Comparison of ENCODE assay signal across 1 cellular context in the genomic region with DNA sequence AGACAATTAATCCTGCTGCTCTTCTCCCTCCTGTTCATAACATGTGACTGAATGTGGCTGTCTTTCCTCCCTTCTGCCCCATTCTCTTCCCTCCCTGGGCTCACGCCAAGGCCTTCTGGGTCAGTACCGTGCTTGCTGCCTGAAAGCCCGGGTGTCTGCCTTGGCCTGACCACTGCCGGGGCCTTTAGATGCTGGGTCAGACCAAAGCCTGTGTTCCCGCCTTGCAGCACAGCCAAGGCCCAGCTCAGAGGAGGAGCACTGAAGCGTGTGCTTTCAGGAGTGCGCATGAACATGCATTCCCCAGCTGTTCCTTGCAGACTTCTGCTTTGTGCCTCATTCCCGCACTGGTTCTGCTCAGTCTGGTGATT.
A peak's percentile ranks its signal among the peaks of the same experiment; 100 is the strongest.
TF ChIP-seq lines count a peak whose summit lies in the region.

No MANE protein-coding gene starts in this region.

TF ChIP-seq in K562, 482 proteins besides CTCF, POLR2A, EP300 and RAD21 (continued from another document and continues in another):
- no peak for TF ChIP-seq SIRT6 (IDR thresholded peaks at IDR 0.05; ENCODE audit: low read depth, low read length)
- TF ChIP-seq FOXK1 (CRISPR knock-in tag; IDR thresholded peaks at IDR 0.05; ENCODE audit: borderline replicate concordance), result no peak
- TF ChIP-seq ZNF12 (CRISPR knock-in tag; IDR thresholded peaks at IDR 0.05), result no peak
- TF ChIP-seq L3MBTL2 (IDR thresholded peaks at IDR 0.05), result 0 out of 2 replicates have a peak, but pooled peaks have one; percentile 20
- no peak for TF ChIP-seq THAP7 (CRISPR knock-in tag; IDR thresholded peaks at IDR 0.05)
- TF ChIP-seq, protein P1, sequence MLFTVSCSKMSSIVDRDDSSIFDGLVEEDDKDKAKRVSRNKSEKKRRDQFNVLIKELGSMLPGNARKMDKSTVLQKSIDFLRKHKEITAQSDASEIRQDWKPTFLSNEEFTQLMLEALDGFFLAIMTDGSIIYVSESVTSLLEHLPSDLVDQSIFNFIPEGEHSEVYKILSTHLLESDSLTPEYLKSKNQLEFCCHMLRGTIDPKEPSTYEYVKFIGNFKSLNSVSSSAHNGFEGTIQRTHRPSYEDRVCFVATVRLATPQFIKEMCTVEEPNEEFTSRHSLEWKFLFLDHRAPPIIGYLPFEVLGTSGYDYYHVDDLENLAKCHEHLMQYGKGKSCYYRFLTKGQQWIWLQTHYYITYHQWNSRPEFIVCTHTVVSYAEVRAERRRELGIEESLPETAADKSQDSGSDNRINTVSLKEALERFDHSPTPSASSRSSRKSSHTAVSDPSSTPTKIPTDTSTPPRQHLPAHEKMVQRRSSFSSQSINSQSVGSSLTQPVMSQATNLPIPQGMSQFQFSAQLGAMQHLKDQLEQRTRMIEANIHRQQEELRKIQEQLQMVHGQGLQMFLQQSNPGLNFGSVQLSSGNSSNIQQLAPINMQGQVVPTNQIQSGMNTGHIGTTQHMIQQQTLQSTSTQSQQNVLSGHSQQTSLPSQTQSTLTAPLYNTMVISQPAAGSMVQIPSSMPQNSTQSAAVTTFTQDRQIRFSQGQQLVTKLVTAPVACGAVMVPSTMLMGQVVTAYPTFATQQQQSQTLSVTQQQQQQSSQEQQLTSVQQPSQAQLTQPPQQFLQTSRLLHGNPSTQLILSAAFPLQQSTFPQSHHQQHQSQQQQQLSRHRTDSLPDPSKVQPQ (CRISPR knock-in tag; IDR thresholded peaks at IDR 0.05; ENCODE audit: borderline replicate concordance), result no peak
- no peak for TF ChIP-seq HNRNPK (IDR thresholded peaks at IDR 0.05; ENCODE audit: low read depth, low read length, poor library complexity, severe bottlenecking)
- no peak for TF ChIP-seq ZFPM2 (CRISPR knock-in tag; IDR thresholded peaks at IDR 0.05)
- no peak for TF ChIP-seq ATF4 (CRISPR knock-in tag; IDR thresholded peaks at IDR 0.05)
- TF ChIP-seq, protein P2, sequence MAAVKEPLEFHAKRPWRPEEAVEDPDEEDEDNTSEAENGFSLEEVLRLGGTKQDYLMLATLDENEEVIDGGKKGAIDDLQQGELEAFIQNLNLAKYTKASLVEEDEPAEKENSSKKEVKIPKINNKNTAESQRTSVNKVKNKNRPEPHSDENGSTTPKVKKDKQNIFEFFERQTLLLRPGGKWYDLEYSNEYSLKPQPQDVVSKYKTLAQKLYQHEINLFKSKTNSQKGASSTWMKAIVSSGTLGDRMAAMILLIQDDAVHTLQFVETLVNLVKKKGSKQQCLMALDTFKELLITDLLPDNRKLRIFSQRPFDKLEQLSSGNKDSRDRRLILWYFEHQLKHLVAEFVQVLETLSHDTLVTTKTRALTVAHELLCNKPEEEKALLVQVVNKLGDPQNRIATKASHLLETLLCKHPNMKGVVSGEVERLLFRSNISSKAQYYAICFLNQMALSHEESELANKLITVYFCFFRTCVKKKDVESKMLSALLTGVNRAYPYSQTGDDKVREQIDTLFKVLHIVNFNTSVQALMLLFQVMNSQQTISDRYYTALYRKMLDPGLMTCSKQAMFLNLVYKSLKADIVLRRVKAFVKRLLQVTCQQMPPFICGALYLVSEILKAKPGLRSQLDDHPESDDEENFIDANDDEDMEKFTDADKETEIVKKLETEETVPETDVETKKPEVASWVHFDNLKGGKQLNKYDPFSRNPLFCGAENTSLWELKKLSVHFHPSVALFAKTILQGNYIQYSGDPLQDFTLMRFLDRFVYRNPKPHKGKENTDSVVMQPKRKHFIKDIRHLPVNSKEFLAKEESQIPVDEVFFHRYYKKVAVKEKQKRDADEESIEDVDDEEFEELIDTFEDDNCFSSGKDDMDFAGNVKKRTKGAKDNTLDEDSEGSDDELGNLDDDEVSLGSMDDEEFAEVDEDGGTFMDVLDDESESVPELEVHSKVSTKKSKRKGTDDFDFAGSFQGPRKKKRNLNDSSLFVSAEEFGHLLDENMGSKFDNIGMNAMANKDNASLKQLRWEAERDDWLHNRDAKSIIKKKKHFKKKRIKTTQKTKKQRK (IDR thresholded peaks at IDR 0.05; ENCODE audit: borderline replicate concordance, low read depth, low read length), result no peak
- TF ChIP-seq PHB (CRISPR knock-in tag; IDR thresholded peaks at IDR 0.05), result no peak
- TF ChIP-seq ZSCAN32 (CRISPR knock-in tag; IDR thresholded peaks at IDR 0.05), result no peak
- TF ChIP-seq, protein P3, sequence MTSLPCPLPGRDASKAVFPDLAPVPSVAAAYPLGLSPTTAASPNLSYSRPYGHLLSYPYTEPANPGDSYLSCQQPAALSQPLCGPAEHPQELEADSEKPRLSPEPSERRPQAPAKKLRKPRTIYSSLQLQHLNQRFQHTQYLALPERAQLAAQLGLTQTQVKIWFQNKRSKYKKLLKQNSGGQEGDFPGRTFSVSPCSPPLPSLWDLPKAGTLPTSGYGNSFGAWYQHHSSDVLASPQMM (CRISPR knock-in tag; IDR thresholded peaks at IDR 0.05), result no peak
- TF ChIP-seq DACH1 (IDR thresholded peaks at IDR 0.05; ENCODE audit: partially characterized antibody), result peak; percentile 1
- no peak for TF ChIP-seq HNRNPL (IDR thresholded peaks at IDR 0.05; ENCODE audit: low read depth, low read length)
- TF ChIP-seq TFAP4 (CRISPR knock-in tag; IDR thresholded peaks at IDR 0.05; ENCODE audit: borderline replicate concordance), result peak; percentile 38
- no peak for TF ChIP-seq SAP30 (IDR thresholded peaks at IDR 0.05; ENCODE audit: borderline replicate concordance, insufficient read depth, low read depth, low read length, poor library complexity, severe bottlenecking)
- TF ChIP-seq ZNF184 (CRISPR knock-in tag; IDR thresholded peaks at IDR 0.05), result no peak
- no peak for TF ChIP-seq ZBTB8A (IDR thresholded peaks at IDR 0.05; ENCODE audit: partially characterized antibody)
- TF ChIP-seq RBM25 (IDR thresholded peaks at IDR 0.05; ENCODE audit: low read depth, low read length, severe bottlenecking), result no peak
- TF ChIP-seq RBM22 (IDR thresholded peaks at IDR 0.05; ENCODE audit: low read depth, low read length, poor library complexity, severe bottlenecking), result no peak
- TF ChIP-seq ZNF696 (CRISPR knock-in tag; conservative IDR thresholded peaks at IDR 0.05), result no peak
- no peak for TF ChIP-seq NR2C1 (IDR thresholded peaks at IDR 0.05)
- no peak for TF ChIP-seq NR2C1 (tag; IDR thresholded peaks at IDR 0.05)
- TF ChIP-seq ZBTB1 (CRISPR knock-in tag; IDR thresholded peaks at IDR 0.05; ENCODE audit: borderline replicate concordance, low read depth), result no peak
- TF ChIP-seq ZNF511 (CRISPR knock-in tag; IDR thresholded peaks at IDR 0.05), result 0 out of 2 replicates have a peak, but pooled peaks have one; percentile 21
- no peak for TF ChIP-seq ZNF197 (CRISPR knock-in tag; IDR thresholded peaks at IDR 0.05; ENCODE audit: low read depth)
- TF ChIP-seq BACH1 (tag; IDR thresholded peaks at IDR 0.05), result no peak
- TF ChIP-seq, protein P4, sequence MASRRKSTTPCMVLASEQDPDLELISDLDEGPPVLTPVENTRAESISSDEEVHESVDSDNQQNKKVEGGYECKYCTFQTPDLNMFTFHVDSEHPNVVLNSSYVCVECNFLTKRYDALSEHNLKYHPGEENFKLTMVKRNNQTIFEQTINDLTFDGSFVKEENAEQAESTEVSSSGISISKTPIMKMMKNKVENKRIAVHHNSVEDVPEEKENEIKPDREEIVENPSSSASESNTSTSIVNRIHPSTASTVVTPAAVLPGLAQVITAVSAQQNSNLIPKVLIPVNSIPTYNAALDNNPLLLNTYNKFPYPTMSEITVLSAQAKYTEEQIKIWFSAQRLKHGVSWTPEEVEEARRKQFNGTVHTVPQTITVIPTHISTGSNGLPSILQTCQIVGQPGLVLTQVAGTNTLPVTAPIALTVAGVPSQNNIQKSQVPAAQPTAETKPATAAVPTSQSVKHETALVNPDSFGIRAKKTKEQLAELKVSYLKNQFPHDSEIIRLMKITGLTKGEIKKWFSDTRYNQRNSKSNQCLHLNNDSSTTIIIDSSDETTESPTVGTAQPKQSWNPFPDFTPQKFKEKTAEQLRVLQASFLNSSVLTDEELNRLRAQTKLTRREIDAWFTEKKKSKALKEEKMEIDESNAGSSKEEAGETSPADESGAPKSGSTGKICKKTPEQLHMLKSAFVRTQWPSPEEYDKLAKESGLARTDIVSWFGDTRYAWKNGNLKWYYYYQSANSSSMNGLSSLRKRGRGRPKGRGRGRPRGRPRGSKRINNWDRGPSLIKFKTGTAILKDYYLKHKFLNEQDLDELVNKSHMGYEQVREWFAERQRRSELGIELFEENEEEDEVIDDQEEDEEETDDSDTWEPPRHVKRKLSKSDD (conservative IDR thresholded peaks at IDR 0.05; ENCODE audit: low read length), result no peak
- TF ChIP-seq NFIC (IDR thresholded peaks at IDR 0.05), result no peak
- TF ChIP-seq, protein P5, sequence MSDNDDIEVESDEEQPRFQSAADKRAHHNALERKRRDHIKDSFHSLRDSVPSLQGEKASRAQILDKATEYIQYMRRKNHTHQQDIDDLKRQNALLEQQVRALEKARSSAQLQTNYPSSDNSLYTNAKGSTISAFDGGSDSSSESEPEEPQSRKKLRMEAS (CRISPR knock-in tag; IDR thresholded peaks at IDR 0.05), result 0 out of 2 replicates have a peak, but pooled peaks have one; percentile 9
- TF ChIP-seq CREBBP (IDR thresholded peaks at IDR 0.05; ENCODE audit: low read depth, low read length), result no peak
- TF ChIP-seq ZBTB5 (IDR thresholded peaks at IDR 0.05), result no peak
- TF ChIP-seq, protein P6, sequence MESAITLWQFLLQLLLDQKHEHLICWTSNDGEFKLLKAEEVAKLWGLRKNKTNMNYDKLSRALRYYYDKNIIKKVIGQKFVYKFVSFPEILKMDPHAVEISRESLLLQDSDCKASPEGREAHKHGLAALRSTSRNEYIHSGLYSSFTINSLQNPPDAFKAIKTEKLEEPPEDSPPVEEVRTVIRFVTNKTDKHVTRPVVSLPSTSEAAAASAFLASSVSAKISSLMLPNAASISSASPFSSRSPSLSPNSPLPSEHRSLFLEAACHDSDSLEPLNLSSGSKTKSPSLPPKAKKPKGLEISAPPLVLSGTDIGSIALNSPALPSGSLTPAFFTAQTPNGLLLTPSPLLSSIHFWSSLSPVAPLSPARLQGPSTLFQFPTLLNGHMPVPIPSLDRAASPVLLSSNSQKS (CRISPR knock-in tag; IDR thresholded peaks at IDR 0.05), result no peak
- TF ChIP-seq GMEB1 (CRISPR knock-in tag; IDR thresholded peaks at IDR 0.05), result no peak
- no peak for TF ChIP-seq PPARD (CRISPR knock-in tag; IDR thresholded peaks at IDR 0.05)
- TF ChIP-seq FOXM1 (IDR thresholded peaks at IDR 0.05; ENCODE audit: low read depth), result no peak
- no peak for TF ChIP-seq FOXM1 (CRISPR knock-in tag; IDR thresholded peaks at IDR 0.05; ENCODE audit: low read depth)
- TF ChIP-seq EZH2 (IDR thresholded peaks at IDR 0.05; ENCODE audit: borderline replicate concordance, low read depth, low read length), result no peak
- TF ChIP-seq CCAR2 (IDR thresholded peaks at IDR 0.05; ENCODE audit: low read depth, low read length), result no peak
- no peak for TF ChIP-seq HNRNPUL1 (IDR thresholded peaks at IDR 0.05; ENCODE audit: low read length)
- TF ChIP-seq DDX20 (tag; IDR thresholded peaks at IDR 0.05; ENCODE audit: low read depth), result no peak
- TF ChIP-seq POLR2G (IDR thresholded peaks at IDR 0.05; ENCODE audit: low read depth, low read length), result no peak
